In the genomic region with DNA sequence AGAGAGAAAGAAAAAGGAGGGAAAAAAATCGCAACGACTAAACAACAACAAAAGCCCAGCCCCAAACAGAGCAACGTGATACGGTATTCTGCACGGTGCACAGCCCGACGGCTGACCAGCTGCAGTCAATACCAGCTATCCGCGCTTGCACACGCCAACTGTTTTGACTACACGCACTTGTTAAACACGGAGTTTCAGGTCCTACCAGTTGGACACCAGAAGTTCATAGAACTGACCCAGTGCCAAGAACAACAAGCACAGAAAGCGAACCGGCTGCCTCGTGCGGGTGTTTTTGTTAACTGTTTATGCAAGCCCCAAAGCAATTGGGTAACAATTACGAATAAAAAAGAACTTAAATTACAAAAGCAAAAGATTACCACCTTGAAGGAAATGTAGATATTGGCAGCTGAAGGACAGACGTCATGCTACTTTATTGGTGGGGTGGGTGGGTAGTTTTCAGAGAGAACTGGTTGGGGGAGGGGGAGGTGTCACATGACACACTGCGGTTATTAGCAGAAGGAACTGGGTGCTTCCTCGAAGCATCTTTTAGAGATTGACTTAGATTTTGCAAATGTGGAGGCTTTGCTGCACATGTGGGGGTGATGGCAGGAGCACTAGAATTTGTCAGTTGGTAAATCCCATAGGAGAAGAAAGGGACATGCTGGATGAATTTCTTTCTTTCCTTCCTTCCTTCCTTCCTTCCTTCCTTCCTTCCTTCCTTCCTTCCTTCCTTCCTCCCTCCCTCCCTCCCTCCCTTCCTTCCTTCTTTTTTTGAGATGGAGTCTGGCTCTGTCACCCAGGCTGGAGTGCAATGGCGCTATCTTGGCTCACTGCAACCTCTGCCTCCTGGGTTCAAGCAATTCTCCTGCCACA, we compare ENCODE assay signal across 8 cellular contexts.
DNase-seq lines count a peak whose midpoint lies in the region; ATAC-seq and TF ChIP-seq lines count a peak whose summit lies in the region.

No MANE protein-coding gene starts in this region.

- peak overlapping the region; percentile 81 to 95 (median 88) for H3K27ac Mint-ChIP-seq in immature natural killer cell

- H3K9me3 ChIP-seq in HUES48 (ENCODE audit: control insufficient read depth, insufficient read depth, low read length) (no peaks in the 10 kb centered on the region), body of pancreas (no peaks in the 10 kb centered on the region), spleen (peaks cover 0 to 5% (median under 1%) of the 10 kb centered on the region in 8 donors)

- peak overlapping the region; percentile 66 for H3K27ac ChIP-seq in HUES48 (ENCODE audit: low read depth, low read length)
- H3K27ac ChIP-seq in body of pancreas, result peak overlapping the region in 3 of 4 donors; percentile 2 to 69 (median 50)
- H3K27ac ChIP-seq in spleen, result peak overlapping the region; percentile 62 to 91 (median 88)

- no peaks in the 10 kb centered on the region for H3K9me3 Mint-ChIP-seq in immature natural killer cell

- ATAC-seq in body of pancreas, result peak; percentile 95

- intact Hi-C loops in body of pancreas (cut with DNase I) (no loop called here), spleen (cut with DNase I; ENCODE audit: low total_unique reads) (no loop called here)

- peaks cover 52% of the 10 kb centered on the region for H3K4me1 ChIP-seq in HUES48 (ENCODE audit: control insufficient read depth, insufficient read depth, low read length)
- H3K4me1 ChIP-seq in body of pancreas, result peaks cover 14% of the 10 kb centered on the region
- H3K4me1 ChIP-seq in spleen, result peaks cover 0 to 36% (median 21%) of the 10 kb centered on the region in 6 donors

- H3K36me3 ChIP-seq in HUES48 (ENCODE audit: control insufficient read depth, insufficient read depth, low read length), result no peaks in the 10 kb centered on the region
- H3K36me3 ChIP-seq in body of pancreas (replicated peaks in 1 of 2; ENCODE audit: insufficient read depth in 1 of 2, low read depth in 2 of 2), result no peaks in the 10 kb centered on the region
- no peaks in the 10 kb centered on the region for H3K36me3 ChIP-seq in spleen

- H3K4me3 ChIP-seq in HUES48 (ENCODE audit: low read depth, low read length) (peak overlapping the region; percentile 56), body of pancreas (peak overlapping the region in 1 of 2 donors; percentile 28), spleen (peak overlapping the region; percentile 44 to 76 (median 53))

- TF ChIP-seq POLR2A in body of pancreas (IDR thresholded peaks at IDR 0.05), result peak in 2 of 3 donors; percentile 46 to 53
- no peak for TF ChIP-seq POLR2A in spleen (IDR thresholded peaks at IDR 0.05)

- peaks cover 34 to 37% of the 10 kb centered on the region in 2 donors for H3K4me1 Mint-ChIP-seq in immature natural killer cell

- peak overlapping the region; percentile 61; the same call in 1 of the 2 replicates for H3K9ac ChIP-seq in HUES48 (ENCODE audit: low read depth, low read length)

- DNase-seq in NK-92 treated with Interleukin-12 subunit alpha and Interleukin-12 subunit beta, amount 100 ng/mL, for 24 hours (lab: John Stamatoyannopoulos, UW), result peak; percentile 30
- DNase-seq in NK-92 (lab: John Stamatoyannopoulos, UW; ENCODE audit: unreplicated experiment), result no peak
- peak; percentile 79 for DNase-seq in T-helper 22 cell (ENCODE audit: low read depth)
- DNase-seq in body of pancreas, result peak; percentile 79 to 92 (median 85)
- DNase-seq in immature natural killer cell, result peak; percentile 53 to 79 (median 54)
- DNase-seq in spleen, result peak; percentile 90
- DNase-seq in GM10266 (ENCODE audit: extremely low spot score), result no peak

- H3K27me3 Mint-ChIP-seq in immature natural killer cell (ENCODE audit: low read depth in 3 of 3), result peaks cover 0 to 12% (median 10%) of the 10 kb centered on the region in 3 donors

- H3K36me3 Mint-ChIP-seq in immature natural killer cell, result peaks cover 8 to 17% (median 9%) of the 10 kb centered on the region in 3 donors

- TF ChIP-seq CTCF in body of pancreas (IDR thresholded peaks at IDR 0.05) (peak in 2 of 7 experiments; percentile 0 to 11), spleen (IDR thresholded peaks at IDR 0.05 in 8 of 11, conservative IDR thresholded peaks at IDR 0.05 in 3 of 11) (no peak), GM10266 (IDR thresholded peaks at IDR 0.05; ENCODE audit: control insufficient read depth, insufficient read depth, low read depth, missing control alignments) (no peak)

- peak overlapping the region; percentile 88 to 95 (median 94) for H3K4me3 Mint-ChIP-seq in immature natural killer cell

- WGBS in body of pancreas, 2 donors, result 1 to 5% methylated on average over 21 of the region's 21 CpGs
- 3 to 5% (median 5%) methylated on average over 21 of the region's 21 CpGs for WGBS in spleen, 5 donors

- H3K27me3 ChIP-seq in HUES48 (ENCODE audit: control insufficient read depth, insufficient read depth, low read length) (no peaks in the 10 kb centered on the region), body of pancreas (no peaks in the 10 kb centered on the region), spleen (replicated peaks in 1 of 7) (no peaks in the 10 kb centered on the region)

Comparison
In these comparisons a context has a peak if more than half of its experiments do, and no peak if none do; other contexts are left out.
1. DNase-seq: peak in NK-92 treated with Interleukin-12 subunit alpha and Interleukin-12 subunit beta, amount 100 ng/mL, for 24 hours (single experiment), T-helper 22 cell (single experiment), body of pancreas (4 of 4), immature natural killer cell (3 of 3) and spleen (single experiment); none in NK-92 (single experiment) and GM10266 (single experiment).
2. POLR2A ChIP-seq: peak in body of pancreas (2 of 3); none in spleen (0 of 3).
3. Peak in every context shown above with its lines, with median percentiles within 50 percentile points of each other: H3K27ac ChIP-seq.